ENCODE assay signal across 8 cellular contexts in the genomic region with DNA sequence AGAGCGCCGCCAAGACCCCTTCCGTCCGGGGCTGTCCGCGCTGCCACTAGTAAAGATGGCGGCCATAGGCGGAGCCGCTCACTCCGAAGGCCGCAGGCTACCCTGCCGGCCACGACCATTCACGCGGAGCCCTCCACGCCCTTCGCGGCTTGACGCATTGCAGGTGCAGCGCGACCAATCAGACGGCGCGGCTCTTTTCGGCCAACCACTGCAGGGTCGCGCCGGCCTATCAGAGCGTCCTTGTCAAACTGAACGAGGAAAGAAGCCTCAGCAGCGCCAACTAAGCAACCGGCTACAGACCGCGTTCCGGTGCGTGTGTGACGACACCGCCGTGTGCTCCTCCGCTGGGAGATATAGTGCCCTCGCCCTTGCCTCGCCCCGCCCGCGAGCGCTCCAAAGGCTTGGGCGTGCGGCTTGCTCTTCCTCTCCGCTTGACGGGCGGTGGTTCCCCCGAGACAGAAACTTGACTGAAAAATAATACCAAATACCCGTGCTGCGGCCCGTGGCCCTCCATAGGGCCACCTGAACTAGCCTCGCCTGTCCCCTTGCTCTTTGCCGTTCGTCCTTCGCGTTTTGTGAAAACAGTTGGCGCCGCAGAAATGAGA. TPM values are rescaled to one million over a fixed set of nuclear protein-coding genes. Genes with fewer than 3 reads are reported as not detected.
DNase-seq lines count a peak whose midpoint lies in the region; ATAC-seq, FAIRE-seq and TF ChIP-seq lines count a peak whose summit lies in the region.

No MANE protein-coding gene starts in this region.

- peak overlapping the region; percentile 100 for H3K9ac ChIP-seq in endothelial cell of umbilical vein (replicated peaks; ENCODE audit: extremely low read depth, insufficient read depth, low read length)

- TF ChIP-seq CTCF in endothelial cell of umbilical vein (IDR thresholded peaks at IDR 0.05; ENCODE audit: extremely low read depth in 1 of 2, insufficient read depth in 1 of 2, low read depth in 1 of 2, low read length in 2 of 2): no peak
- no peak for TF ChIP-seq CTCF in mesothelial cell of epicardium (IDR thresholded peaks at IDR 0.05; ENCODE audit: unreplicated experiment)

- no peaks in the 10 kb centered on the region for H3K9me1 ChIP-seq in endothelial cell of umbilical vein (replicated peaks; ENCODE audit: control insufficient read depth, extremely low read depth, insufficient read depth, low read length)

- H3K36me3 ChIP-seq in endothelial cell of umbilical vein (ENCODE audit: control insufficient read depth in 2 of 2, extremely low read depth in 1 of 2, insufficient read depth in 2 of 2, low read length in 2 of 2): no peaks in the 10 kb centered on the region

- peak; percentile 95 for ATAC-seq in GM19468 (IDR thresholded peaks at IDR 0.05; ENCODE audit: extremely low read depth, unreplicated experiment)
- ATAC-seq in activated CD8-positive, alpha-beta memory T cell treated with anti-CD3 and anti-CD28 coated beads, Interleukin-2, amount 10 ng/mL, durations not matched to agents 7 days and 5 days: peak; percentile 88

- POLR2A ChIA-PET in endothelial cell of umbilical vein (lab: Charles Lee): interaction anchor here (0.6 to 3.8 kb wide), 3 partner anchors 14 to 315 kb away, joined by 3 to 49 read pairs (median 5); a partner anchor contains a TSS

- dilution Hi-C loops in endothelial cell of umbilical vein (cut with MboI; ENCODE audit: extremely low pct_ligation_motif_present, low sequenced_read_pairs): no loop called here

- H3K4me2 ChIP-seq in endothelial cell of umbilical vein (ENCODE audit: insufficient read depth, low read length): peak overlapping the region; percentile 83

- no peaks in the 10 kb centered on the region for H3K27me3 Mint-ChIP-seq in activated CD8-positive, alpha-beta memory T cell treated with anti-CD3 and anti-CD28 coated beads, Interleukin-2, amount 10 ng/mL, durations not matched to agents 7 days and 5 days
- H3K27me3 Mint-ChIP-seq in mesothelial cell of epicardium (ENCODE audit: low read depth): no peaks in the 10 kb centered on the region

- no peak overlapping the region for H3K4me3 Mint-ChIP-seq in activated CD8-positive, alpha-beta memory T cell treated with anti-CD3 and anti-CD28 coated beads, Interleukin-2, amount 10 ng/mL, durations not matched to agents 7 days and 5 days
- no peak overlapping the region for H3K4me3 Mint-ChIP-seq in mesothelial cell of epicardium

- peaks cover 15% of the 10 kb centered on the region for H3K4me1 Mint-ChIP-seq in activated CD8-positive, alpha-beta memory T cell treated with anti-CD3 and anti-CD28 coated beads, Interleukin-2, amount 10 ng/mL, durations not matched to agents 7 days and 5 days
- peaks cover 15% of the 10 kb centered on the region for H3K4me1 Mint-ChIP-seq in mesothelial cell of epicardium

- peak overlapping the region; percentile 47 to 70 (median 58) for H3K4me3 ChIP-seq in endothelial cell of umbilical vein (replicated peaks in 1 of 3; ENCODE audit: insufficient read depth in 1 of 3, low read depth in 1 of 3, low read length in 3 of 3)

- intact Hi-C loops in endothelial cell of umbilical vein (cut with micrococcal nuclease): loop anchor here (1.0 to 5.0 kb wide), 7 partner anchors 14 to 428 kb away; a partner anchor contains a TSS

- DNase-seq in COR-L47 (lab: John Stamatoyannopoulos, UW) (peak; percentile 100), HS-5 (ENCODE audit: low read depth) (peak; percentile 93), NOMO-1 (lab: John Stamatoyannopoulos, UW; ENCODE audit: unreplicated experiment in 2 of 2) (peak; percentile 98), endothelial cell of umbilical vein (ENCODE audit: low read depth, low spot score) (peak; percentile 100), mesothelial cell of epicardium (ENCODE audit: low spot score in 2 of 2, unreplicated experiment in 2 of 2) (peak; percentile 96)
- peak; percentile 99 for DNase-seq in activated CD8-positive, alpha-beta memory T cell treated with anti-CD3 and anti-CD28 coated beads, Interleukin-2, amount 10 ng/mL, durations not matched to agents 7 days and 5 days
- peak; percentile 97 to 98 for DNase-seq in stimulated activated CD8-positive, alpha-beta memory T cell treated with anti-CD3 and anti-CD28 coated beads, Interleukin-15, amount 100 ng/mL, for 48 hours (ENCODE audit: low read depth in 2 of 2)

- peak; percentile 77 for TF ChIP-seq POLR2A in endothelial cell of umbilical vein (IDR thresholded peaks at IDR 0.05; ENCODE audit: low read depth, low read length)

- H3K27me3 ChIP-seq in endothelial cell of umbilical vein (ENCODE audit: control insufficient read depth in 2 of 2, insufficient read depth in 2 of 2, low read length in 2 of 2): peaks cover 0 to 2% of the 10 kb centered on the region in 2 experiments

- no peak overlapping the region for H3K27ac Mint-ChIP-seq in activated CD8-positive, alpha-beta memory T cell treated with anti-CD3 and anti-CD28 coated beads, Interleukin-2, amount 10 ng/mL, durations not matched to agents 7 days and 5 days
- H3K27ac Mint-ChIP-seq in mesothelial cell of epicardium: no peak overlapping the region

- H3K27ac ChIP-seq in endothelial cell of umbilical vein (ENCODE audit: insufficient read depth, low read depth, low read length): peak overlapping the region; percentile 97

- H3K79me2 ChIP-seq in endothelial cell of umbilical vein (ENCODE audit: control insufficient read depth, insufficient read depth, low read length): no peaks in the 10 kb centered on the region

- peak; percentile 97 for FAIRE-seq in endothelial cell of umbilical vein (lab: Jason Lieb, UNC)

- H3K4me1 ChIP-seq in endothelial cell of umbilical vein (ENCODE audit: control insufficient read depth, extremely low read depth, insufficient read depth, low read length): peaks cover 17% of the 10 kb centered on the region

- H3K9me3 ChIP-seq in endothelial cell of umbilical vein (replicated peaks; ENCODE audit: control insufficient read depth, insufficient read depth, low read length): no peaks in the 10 kb centered on the region

- no peaks in the 10 kb centered on the region for H3K36me3 Mint-ChIP-seq in activated CD8-positive, alpha-beta memory T cell treated with anti-CD3 and anti-CD28 coated beads, Interleukin-2, amount 10 ng/mL, durations not matched to agents 7 days and 5 days
- no peaks in the 10 kb centered on the region for H3K36me3 Mint-ChIP-seq in mesothelial cell of epicardium

- H3K9me3 Mint-ChIP-seq in activated CD8-positive, alpha-beta memory T cell treated with anti-CD3 and anti-CD28 coated beads, Interleukin-2, amount 10 ng/mL, durations not matched to agents 7 days and 5 days (ENCODE audit: low read depth): no peaks in the 10 kb centered on the region
- H3K9me3 Mint-ChIP-seq in mesothelial cell of epicardium: no peaks in the 10 kb centered on the region

- peak overlapping the region; percentile 71 for H2AFZ ChIP-seq in endothelial cell of umbilical vein (ENCODE audit: low read depth, low read length)

- CTCF ChIA-PET in activated CD8-positive, alpha-beta memory T cell treated with anti-CD3 and anti-CD28 coated beads, Interleukin-2, amount 10 ng/mL, durations not matched to agents 7 days and 5 days (lab: Charles Lee): interaction anchor here (0.9 to 4.5 kb wide), 6 partner anchors 13 to 375 kb away, joined by 3 to 46 read pairs (median 6); a partner anchor contains a TSS
- CTCF ChIA-PET in endothelial cell of umbilical vein (lab: Charles Lee): interaction anchor here (0.9 to 2.0 kb wide), 11 partner anchors 10 to 375 kb away, joined by 3 to 13 read pairs (median 4); a partner anchor contains a TSS

- no TSS peak for BruUV-seq in endothelial cell of umbilical vein (replicated peaks; lab: Mats Ljungman, UMichigan)

- H4K20me1 ChIP-seq in endothelial cell of umbilical vein (replicated peaks; ENCODE audit: control insufficient read depth, extremely low read depth, insufficient read depth, low read length): no peaks in the 10 kb centered on the region

TF ChIP-seq in endothelial cell of umbilical vein, 7 proteins besides CTCF, POLR2A, EP300 and RAD21 (continues in another document):
- TF ChIP-seq MYC (IDR thresholded peaks at IDR 0.05; ENCODE audit: low read depth, low read length) (peak; percentile 84), FOS (IDR thresholded peaks at IDR 0.05; ENCODE audit: borderline replicate concordance, insufficient read depth, low read length) (no peak), GATA2 (IDR thresholded peaks at IDR 0.05; ENCODE audit: insufficient read depth, insufficient read length, low read depth, low read length) (no peak), EZH2 (IDR thresholded peaks at IDR 0.05; ENCODE audit: borderline replicate concordance, low read depth, low read length, severe bottlenecking) (no peak)
- TF ChIP-seq, protein P1, sequence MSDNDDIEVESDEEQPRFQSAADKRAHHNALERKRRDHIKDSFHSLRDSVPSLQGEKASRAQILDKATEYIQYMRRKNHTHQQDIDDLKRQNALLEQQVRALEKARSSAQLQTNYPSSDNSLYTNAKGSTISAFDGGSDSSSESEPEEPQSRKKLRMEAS (IDR thresholded peaks at IDR 0.05; ENCODE audit: insufficient read depth, insufficient read length): peak; percentile 4

RNA-seq across cellular contexts. Expression of a gene that starts 13.6 kb away (rescaled TPM):
- 100 to 1,000 TPM; 634 to 673 TPM for total RNA-seq in activated CD8-positive, alpha-beta memory T cell treated with anti-CD3 and anti-CD28 coated beads, Interleukin-2, amount 10 ng/mL, durations not matched to agents 7 days and 5 days
- total RNA-seq in endothelial cell of umbilical vein (731 and 743 TPM in 2 replicates), mesothelial cell of epicardium (130 to 134 TPM (median 132 TPM) in 3 replicates)
- polyA plus RNA-seq in endothelial cell of umbilical vein: 476 and 529 TPM in 2 replicates
- 479 and 499 TPM in 2 replicates for polyA plus RNA-seq in endothelial cell of umbilical vein (2011; cell fraction: cytosol; rRNA removed)
- 256 and 319 TPM in 2 replicates for polyA plus RNA-seq in endothelial cell of umbilical vein (2011; cell fraction: nucleus; rRNA removed)
- 434 and 637 TPM in 2 replicates for polyA plus RNA-seq in endothelial cell of umbilical vein (2012)
- 422 and 653 TPM in 2 replicates for polyA minus RNA-seq in endothelial cell of umbilical vein
- 238 TPM for polyA minus RNA-seq in endothelial cell of umbilical vein (2011; cell fraction: cytosol; rRNA and poly(A)+ RNA removed)
- 185 and 221 TPM in 2 replicates for polyA minus RNA-seq in endothelial cell of umbilical vein (2011; cell fraction: nucleus; rRNA and poly(A)+ RNA removed)

RNA-seq across cellular contexts. Expression of a gene that starts 51.5 kb away (rescaled TPM):
- total RNA-seq in activated CD8-positive, alpha-beta memory T cell treated with anti-CD3 and anti-CD28 coated beads, Interleukin-2, amount 10 ng/mL, durations not matched to agents 7 days and 5 days: 10 to 100 TPM; 30.3 TPM
- total RNA-seq in endothelial cell of umbilical vein (22.1 and 22.5 TPM in 2 replicates), mesothelial cell of epicardium (38.5 to 42.7 TPM (median 40.8 TPM) in 3 replicates)
- polyA plus RNA-seq in endothelial cell of umbilical vein: 7.1 and 8.5 TPM in 2 replicates
- 7.3 and 8.5 TPM in 2 replicates for polyA plus RNA-seq in endothelial cell of umbilical vein (2011; cell fraction: cytosol; rRNA removed)
- 42.1 and 45.8 TPM in 2 replicates for polyA plus RNA-seq in endothelial cell of umbilical vein (2011; cell fraction: nucleus; rRNA removed)
- 6.1 and 6.6 TPM in 2 replicates for polyA plus RNA-seq in endothelial cell of umbilical vein (2012)
- polyA minus RNA-seq in endothelial cell of umbilical vein: 26.3 and 28.0 TPM in 2 replicates
- polyA minus RNA-seq in endothelial cell of umbilical vein (2011; cell fraction: cytosol; rRNA and poly(A)+ RNA removed): 3.9 TPM
- 44.0 and 55.4 TPM in 2 replicates for polyA minus RNA-seq in endothelial cell of umbilical vein (2011; cell fraction: nucleus; rRNA and poly(A)+ RNA removed)

Comparison
In these comparisons a context has a peak if more than half of its experiments do, and no peak if none do; other contexts are left out.
1. Peak in every context shown above with its lines: DNase-seq, ATAC-seq, H3K4me3 ChIP-seq and H3K27ac ChIP-seq.